ENCODE assay signal across 10 cellular contexts in the genomic region with DNA sequence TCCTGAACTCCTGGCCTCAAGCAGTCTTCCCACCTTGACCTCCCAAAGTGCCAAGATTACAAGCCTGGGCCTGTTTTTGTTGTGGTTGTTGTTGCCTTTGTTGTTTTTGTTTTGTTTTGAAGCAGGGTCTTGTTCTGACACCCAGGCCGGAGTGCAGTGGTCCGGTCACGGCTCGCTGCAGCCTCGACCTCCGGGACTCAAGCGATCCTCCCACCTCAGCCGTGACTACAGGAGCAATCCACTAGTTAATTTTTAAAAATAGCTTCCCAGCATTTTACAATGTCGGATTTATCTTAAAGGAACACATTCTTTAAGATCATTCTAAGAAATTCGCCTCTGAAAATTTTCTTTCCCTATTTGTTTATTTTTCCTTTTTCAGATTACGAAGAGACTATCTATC. TPM values are rescaled to one million over a fixed set of nuclear protein-coding genes. Genes with fewer than 3 reads are reported as not detected.
DNase-seq lines count a peak whose midpoint lies in the region; TF ChIP-seq lines count a peak whose summit lies in the region.
"Had no signal": no experiment of that assay in that cellular context is flagged by ENCODE, and none has a peak within 500 bp of the region (broad histone marks: within the 10 kb centered on the region; RNA-seq: fewer than 3 reads in every experiment).

No MANE protein-coding gene starts in this region.

- BruUV-seq in Calu3 (replicated peaks; lab: Mats Ljungman, UMichigan), result no TSS peak

- no peaks in the 10 kb centered on the region for H3K9me3 ChIP-seq in hepatocyte (ENCODE audit: low read depth)
- H3K9me3 ChIP-seq in spleen, result no peaks in the 10 kb centered on the region
- no peaks in the 10 kb centered on the region for H3K9me3 ChIP-seq in HAP-1

- H3K27ac ChIP-seq in hepatocyte, result peak overlapping the region; percentile 98
- peak overlapping the region; percentile 85 to 95 (median 90) for H3K27ac ChIP-seq in spleen

- H2AFZ ChIP-seq in hepatocyte, result no peak overlapping the region

- no peaks in the 10 kb centered on the region for H3K27me3 ChIP-seq in hepatocyte
- H3K27me3 ChIP-seq in spleen (replicated peaks in 1 of 7), result no peaks in the 10 kb centered on the region
- no peaks in the 10 kb centered on the region for H3K27me3 ChIP-seq in HAP-1 (ENCODE audit: low read depth)

- POLR2A ChIA-PET in activated CD4-positive, alpha-beta memory T cell treated with anti-CD3 and anti-CD28 coated beads for 36 hours (lab: Charles Lee), result interaction anchor here (1.5 to 2.2 kb wide), 3 partner anchors 28 to 106 kb away, joined by 5 to 15 read pairs (median 7); partner anchors contain the start of genes AP5Z1 and FOXK1

- peak overlapping the region; percentile 70 for H3K27ac Mint-ChIP-seq in Calu3 (ENCODE audit: unreplicated experiment)
- peak overlapping the region; percentile 75 for H3K27ac Mint-ChIP-seq in activated CD4-positive, alpha-beta memory T cell treated with anti-CD3 and anti-CD28 coated beads for 36 hours

- H3K4me1 ChIP-seq in hepatocyte (ENCODE audit: insufficient read depth), result peaks cover 52% of the 10 kb centered on the region
- peaks cover 35 to 73% (median 58%) of the 10 kb centered on the region in 6 donors for H3K4me1 ChIP-seq in spleen
- peaks cover 26% of the 10 kb centered on the region for H3K4me1 ChIP-seq in HAP-1

- H3K9me2 ChIP-seq in hepatocyte (replicated peaks; ENCODE audit: insufficient read depth), result no peaks in the 10 kb centered on the region

- WGBS in hepatocyte (ENCODE audit: low lambda C conversion rate, missing lambda C conversion rate), result 72% methylated on average over 11 of the region's 11 CpGs
- 72 to 91% (median 81%) methylated on average over 11 of the region's 11 CpGs for WGBS in spleen, 5 donors

- in situ Hi-C loops in HAP-1 (cut with MboI; ENCODE audit: low sequenced_read_pairs), result no loop called here

- H3K36me3 Mint-ChIP-seq in Calu3 (ENCODE audit: insufficient read depth, unreplicated experiment), result peaks cover 89% of the 10 kb centered on the region
- peaks cover 24% of the 10 kb centered on the region for H3K36me3 Mint-ChIP-seq in activated CD4-positive, alpha-beta memory T cell treated with anti-CD3 and anti-CD28 coated beads for 36 hours

- intact Hi-C loops in Calu3 (cut with micrococcal nuclease; ENCODE audit: unreplicated experiment) (no loop called here), spleen (cut with DNase I; ENCODE audit: low total_unique reads) (no loop called here)
- intact Hi-C loops in activated CD4-positive, alpha-beta memory T cell treated with anti-CD3 and anti-CD28 coated beads for 36 hours (cut with micrococcal nuclease), result no loop called here

- no peaks in the 10 kb centered on the region for H3K27me3 Mint-ChIP-seq in Calu3 (ENCODE audit: unreplicated experiment)
- H3K27me3 Mint-ChIP-seq in activated CD4-positive, alpha-beta memory T cell treated with anti-CD3 and anti-CD28 coated beads for 36 hours, result no peaks in the 10 kb centered on the region

- peaks cover 11% of the 10 kb centered on the region for H4K20me1 ChIP-seq in hepatocyte (ENCODE audit: insufficient read depth, poor library complexity, severe bottlenecking)

- no peaks in the 10 kb centered on the region for H3K9me3 Mint-ChIP-seq in Calu3 (ENCODE audit: low read depth, unreplicated experiment)
- H3K9me3 Mint-ChIP-seq in activated CD4-positive, alpha-beta memory T cell treated with anti-CD3 and anti-CD28 coated beads for 36 hours, result no peaks in the 10 kb centered on the region

- TF ChIP-seq POLR2A in spleen (IDR thresholded peaks at IDR 0.05), result no peak

- no peak overlapping the region for H3K4me3 Mint-ChIP-seq in Calu3 (ENCODE audit: low read depth, unreplicated experiment)
- H3K4me3 Mint-ChIP-seq in activated CD4-positive, alpha-beta memory T cell treated with anti-CD3 and anti-CD28 coated beads for 36 hours, result no peak overlapping the region

- H3K4me1 Mint-ChIP-seq in Calu3 (ENCODE audit: low read depth, unreplicated experiment), result peaks cover 53% of the 10 kb centered on the region
- H3K4me1 Mint-ChIP-seq in activated CD4-positive, alpha-beta memory T cell treated with anti-CD3 and anti-CD28 coated beads for 36 hours (ENCODE audit: low read depth), result peaks cover 57% of the 10 kb centered on the region

- H3K4me3 ChIP-seq in hepatocyte (no peak overlapping the region), spleen (no peak overlapping the region), HAP-1 (no peak overlapping the region)

- H3K36me3 ChIP-seq in hepatocyte (replicated peaks; ENCODE audit: insufficient read depth, low read depth) (no peaks in the 10 kb centered on the region), spleen (peaks cover 0 to 71% (median 11%) of the 10 kb centered on the region in 6 donors), HAP-1 (replicated peaks) (peaks cover 37% of the 10 kb centered on the region)

- no peak for TF ChIP-seq CTCF in Calu3 (IDR thresholded peaks at IDR 0.05; ENCODE audit: unreplicated experiment)
- TF ChIP-seq CTCF in hepatocyte (IDR thresholded peaks at IDR 0.05; ENCODE audit: poor library complexity), result no peak
- TF ChIP-seq CTCF in spleen (IDR thresholded peaks at IDR 0.05 in 8 of 11, conservative IDR thresholded peaks at IDR 0.05 in 3 of 11), result no peak

- peak overlapping the region; percentile 20 for H3K4me2 ChIP-seq in hepatocyte

- DNase-seq in Calu3, result no peak
- DNase-seq in activated CD4-positive, alpha-beta memory T cell treated with anti-CD3 and anti-CD28 coated beads for 36 hours, result no peak
- no peak for DNase-seq in hepatocyte (ENCODE audit: low spot score)
- DNase-seq in spleen, result no peak
- DNase-seq in A172 (ENCODE audit: low spot score), result no peak
- DNase-seq in foreskin melanocyte, result no peak
- DNase-seq in HAP-1 (ENCODE audit: low spot score in 2 of 2), result no peak
- DNase-seq: cerebellar nuclear complex; NCI-H2171 treated with DMSO at 0.1 percent for 48 hours; stimulated activated CD4-positive, alpha-beta T cell treated with anti-CD3 and anti-CD28 coated beads, Interleukin-4, amount 100 ng/mL, for 24 hours had no signal

- CTCF ChIA-PET in Calu3 (lab: Charles Lee), result interaction anchor here (1.0 kb wide), 1 partner anchor 116 kb away, joined by 3 read pairs; no protein-coding TSS in a partner anchor
- CTCF ChIA-PET in activated CD4-positive, alpha-beta memory T cell treated with anti-CD3 and anti-CD28 coated beads for 36 hours (lab: Charles Lee), result interaction anchor here (0.9 kb wide), 1 partner anchor 106 kb away, joined by 4 read pairs; no protein-coding TSS in a partner anchor

- H3K79me2 ChIP-seq in hepatocyte, result peaks cover 72% of the 10 kb centered on the region

RNA-seq across cellular contexts. Expression of gene AP5Z1, which starts 27.7 kb away (rescaled TPM):
- total RNA-seq in Calu3 (2022) (66.1 and 70.7 TPM in 2 replicates), hepatocyte (30.5 and 33.9 TPM in 2 replicates), spleen (10 to 100 TPM; 39.3 to 72.7 (median 62.8) TPM)
- 10 to 100 TPM; 21.6 to 24.1 TPM for total RNA-seq in activated CD4-positive, alpha-beta memory T cell treated with anti-CD3 and anti-CD28 coated beads for 36 hours
- polyA plus RNA-seq in hepatocyte (60.3 and 76.9 TPM in 2 replicates), spleen (100 to 1,000 TPM in 2 of 3 donors, 10 to 100 TPM in 1; 62.9 to 156 (median 139) TPM)
- 21.2 and 38.4 TPM in 2 replicates for total RNA-seq in A172 (2014; rRNA removed; shearing (Covaris generic))
